Comparison of ENCODE assay signal across 8 cellular contexts in genomic region chr3:48465237-48465530, GRCh38. TPM values are rescaled to one million over a fixed set of nuclear protein-coding genes. Genes with fewer than 3 reads are reported as not detected.
DNase-seq lines count a peak whose midpoint lies in the region; ATAC-seq lines count a peak whose summit lies in the region.

No MANE protein-coding gene starts in this region.

- no peaks in the 10 kb centered on the region for H3K9me3 Mint-ChIP-seq in stimulated activated naive CD8-positive, alpha-beta T cell treated with anti-CD3 and anti-CD28 coated beads, Interleukin-15, Interleukin-2, amounts not matched to agents 100 ng/mL and 50 ng/mL, for 24 hours
- no peaks in the 10 kb centered on the region for H3K9me3 Mint-ChIP-seq in central memory CD8-positive, alpha-beta T cell
- H3K9me3 Mint-ChIP-seq in naive B cell = no peaks in the 10 kb centered on the region

- peaks cover 44% of the 10 kb centered on the region for H3K36me3 Mint-ChIP-seq in stimulated activated naive CD8-positive, alpha-beta T cell treated with anti-CD3 and anti-CD28 coated beads, Interleukin-15, Interleukin-2, amounts not matched to agents 100 ng/mL and 50 ng/mL, for 24 hours (ENCODE audit: low read depth)
- H3K36me3 Mint-ChIP-seq in central memory CD8-positive, alpha-beta T cell (ENCODE audit: insufficient read depth) = peaks cover 22% of the 10 kb centered on the region
- H3K36me3 Mint-ChIP-seq in naive B cell = no peaks in the 10 kb centered on the region

- no peak for ATAC-seq in stimulated activated naive CD8-positive, alpha-beta T cell treated with anti-CD3 and anti-CD28 coated beads, Interleukin-15, Interleukin-2, amounts not matched to agents 100 U/mL and 50 U/mL, for 24 hours
- no peak for ATAC-seq in central memory CD8-positive, alpha-beta T cell (replicated peaks; ENCODE audit: extremely low read depth, poor library complexity, severe bottlenecking)
- ATAC-seq in naive B cell (ENCODE audit: low read depth in 2 of 2) (no peak), GM21786 (IDR thresholded peaks at IDR 0.05; ENCODE audit: unreplicated experiment) (no peak), HG02973 (IDR thresholded peaks at IDR 0.05; ENCODE audit: unreplicated experiment) (no peak), HG03521 (IDR thresholded peaks at IDR 0.05; ENCODE audit: unreplicated experiment) (no peak)

- H3K27me3 Mint-ChIP-seq in stimulated activated naive CD8-positive, alpha-beta T cell treated with anti-CD3 and anti-CD28 coated beads, Interleukin-15, Interleukin-2, amounts not matched to agents 100 ng/mL and 50 ng/mL, for 24 hours = no peaks in the 10 kb centered on the region
- no peaks in the 10 kb centered on the region for H3K27me3 Mint-ChIP-seq in central memory CD8-positive, alpha-beta T cell
- no peaks in the 10 kb centered on the region for H3K27me3 Mint-ChIP-seq in naive B cell

- peak overlapping the region; percentile 96 for H3K27ac Mint-ChIP-seq in stimulated activated naive CD8-positive, alpha-beta T cell treated with anti-CD3 and anti-CD28 coated beads, Interleukin-15, Interleukin-2, amounts not matched to agents 100 ng/mL and 50 ng/mL, for 24 hours
- H3K27ac Mint-ChIP-seq in central memory CD8-positive, alpha-beta T cell (ENCODE audit: low read depth) = peak overlapping the region; percentile 93
- peak overlapping the region; percentile 24 to 99 (median 98) for H3K27ac Mint-ChIP-seq in naive B cell

- no peak overlapping the region for H3K4me3 Mint-ChIP-seq in stimulated activated naive CD8-positive, alpha-beta T cell treated with anti-CD3 and anti-CD28 coated beads, Interleukin-15, Interleukin-2, amounts not matched to agents 100 ng/mL and 50 ng/mL, for 24 hours
- H3K4me3 Mint-ChIP-seq in central memory CD8-positive, alpha-beta T cell = peak overlapping the region; percentile 92
- H3K4me3 Mint-ChIP-seq in naive B cell = peak overlapping the region; percentile 83 to 96 (median 93)

- DNase-seq in stimulated activated naive CD8-positive, alpha-beta T cell treated with anti-CD3 and anti-CD28 coated beads, Interleukin-15, Interleukin-2, amounts not matched to agents 100 U/mL and 50 U/mL, for 24 hours = no peak
- no peak for DNase-seq in central memory CD8-positive, alpha-beta T cell (ENCODE audit: low spot score in 2 of 2)
- DNase-seq in naive B cell (no peak), hippocampal formation (lab: John Stamatoyannopoulos, UW) (no peak)

- peaks cover 46% of the 10 kb centered on the region for H3K4me1 Mint-ChIP-seq in stimulated activated naive CD8-positive, alpha-beta T cell treated with anti-CD3 and anti-CD28 coated beads, Interleukin-15, Interleukin-2, amounts not matched to agents 100 ng/mL and 50 ng/mL, for 24 hours (ENCODE audit: low read depth)
- peaks cover 49% of the 10 kb centered on the region for H3K4me1 Mint-ChIP-seq in central memory CD8-positive, alpha-beta T cell
- H3K4me1 Mint-ChIP-seq in naive B cell = peaks cover 34 to 48% (median 44%) of the 10 kb centered on the region in 3 donors

RNA-seq across cellular contexts. Expression of gene ATRIP, which starts 18.6 kb away (rescaled TPM):
- polyA plus RNA-seq in naive B cell (ENCODE audit: low read depth in 6 of 6) = 10 to 100 TPM in 1 of 6 donors, 1 to 10 TPM in 5; 7.4 to 11.9 (median 7.7) TPM

RNA-seq across cellular contexts. Expression of gene TMA7, which starts 25.1 kb away (rescaled TPM):
- polyA plus RNA-seq in naive B cell (ENCODE audit: low read depth in 6 of 6) = 100 to 1,000 TPM; 433 to 593 (median 531) TPM

RNA-seq across cellular contexts. Expression of gene CCDC51, which starts 25.3 kb away (rescaled TPM):
- polyA plus RNA-seq in naive B cell (ENCODE audit: low read depth in 6 of 6) = 10 to 100 TPM in 3 of 6 donors, 1 to 10 TPM in 3; 4.1 to 14.8 (median 9.5) TPM

RNA-seq across cellular contexts. Expression of gene PLXNB1, which starts 35.3 kb away (rescaled TPM):
- under 1 TPM in 2 of 6 donors, not detected in 4; 0.03 to 0.37 TPM for polyA plus RNA-seq in naive B cell (ENCODE audit: low read depth in 6 of 6)

RNA-seq across cellular contexts. Expression of gene SHISA5, which starts 38.8 kb away (rescaled TPM):
- 100 to 1,000 TPM; 393 to 571 (median 442) TPM for polyA plus RNA-seq in naive B cell (ENCODE audit: low read depth in 6 of 6)
